In the genomic region with DNA sequence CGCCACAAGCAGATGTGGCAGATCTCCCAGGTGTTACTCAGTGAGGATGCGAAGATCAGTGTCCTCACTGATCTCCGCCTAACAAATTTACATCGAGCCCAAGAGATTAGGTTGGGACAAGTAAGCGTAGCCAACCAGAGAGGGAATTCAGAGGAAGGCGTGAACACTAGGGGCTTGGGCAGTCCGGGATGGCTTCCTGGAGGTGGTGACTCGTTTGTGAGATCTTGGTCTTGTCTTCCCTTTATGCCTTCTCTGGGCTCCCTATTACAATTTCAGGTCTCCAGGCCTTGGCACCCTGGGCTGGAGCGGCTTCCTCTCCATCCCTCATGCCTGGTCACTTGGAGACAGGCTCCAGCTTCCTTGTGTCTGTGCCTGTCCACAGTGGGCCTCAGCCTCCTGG, we compare ENCODE assay signal across 3 cellular contexts.
TF ChIP-seq lines count a peak whose summit lies in the region.

No MANE protein-coding gene starts in this region.

TF ChIP-seq in SK-N-SH, 30 proteins besides CTCF, POLR2A, EP300 and RAD21:
- TF ChIP-seq GATA2 (CRISPR knock-in tag; IDR thresholded peaks at IDR 0.05), result no peak
- no peak for TF ChIP-seq RXRA (IDR thresholded peaks at IDR 0.05; ENCODE audit: borderline replicate concordance, low read depth)
- TF ChIP-seq, protein P1, sequence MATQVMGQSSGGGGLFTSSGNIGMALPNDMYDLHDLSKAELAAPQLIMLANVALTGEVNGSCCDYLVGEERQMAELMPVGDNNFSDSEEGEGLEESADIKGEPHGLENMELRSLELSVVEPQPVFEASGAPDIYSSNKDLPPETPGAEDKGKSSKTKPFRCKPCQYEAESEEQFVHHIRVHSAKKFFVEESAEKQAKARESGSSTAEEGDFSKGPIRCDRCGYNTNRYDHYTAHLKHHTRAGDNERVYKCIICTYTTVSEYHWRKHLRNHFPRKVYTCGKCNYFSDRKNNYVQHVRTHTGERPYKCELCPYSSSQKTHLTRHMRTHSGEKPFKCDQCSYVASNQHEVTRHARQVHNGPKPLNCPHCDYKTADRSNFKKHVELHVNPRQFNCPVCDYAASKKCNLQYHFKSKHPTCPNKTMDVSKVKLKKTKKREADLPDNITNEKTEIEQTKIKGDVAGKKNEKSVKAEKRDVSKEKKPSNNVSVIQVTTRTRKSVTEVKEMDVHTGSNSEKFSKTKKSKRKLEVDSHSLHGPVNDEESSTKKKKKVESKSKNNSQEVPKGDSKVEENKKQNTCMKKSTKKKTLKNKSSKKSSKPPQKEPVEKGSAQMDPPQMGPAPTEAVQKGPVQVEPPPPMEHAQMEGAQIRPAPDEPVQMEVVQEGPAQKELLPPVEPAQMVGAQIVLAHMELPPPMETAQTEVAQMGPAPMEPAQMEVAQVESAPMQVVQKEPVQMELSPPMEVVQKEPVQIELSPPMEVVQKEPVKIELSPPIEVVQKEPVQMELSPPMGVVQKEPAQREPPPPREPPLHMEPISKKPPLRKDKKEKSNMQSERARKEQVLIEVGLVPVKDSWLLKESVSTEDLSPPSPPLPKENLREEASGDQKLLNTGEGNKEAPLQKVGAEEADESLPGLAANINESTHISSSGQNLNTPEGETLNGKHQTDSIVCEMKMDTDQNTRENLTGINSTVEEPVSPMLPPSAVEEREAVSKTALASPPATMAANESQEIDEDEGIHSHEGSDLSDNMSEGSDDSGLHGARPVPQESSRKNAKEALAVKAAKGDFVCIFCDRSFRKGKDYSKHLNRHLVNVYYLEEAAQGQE (IDR thresholded peaks at IDR 0.05; ENCODE audit: low read depth, low read length), result no peak
- TF ChIP-seq TAF1 (IDR thresholded peaks at IDR 0.05; ENCODE audit: borderline replicate concordance, low read depth, low read length), result no peak
- TF ChIP-seq, protein P2, sequence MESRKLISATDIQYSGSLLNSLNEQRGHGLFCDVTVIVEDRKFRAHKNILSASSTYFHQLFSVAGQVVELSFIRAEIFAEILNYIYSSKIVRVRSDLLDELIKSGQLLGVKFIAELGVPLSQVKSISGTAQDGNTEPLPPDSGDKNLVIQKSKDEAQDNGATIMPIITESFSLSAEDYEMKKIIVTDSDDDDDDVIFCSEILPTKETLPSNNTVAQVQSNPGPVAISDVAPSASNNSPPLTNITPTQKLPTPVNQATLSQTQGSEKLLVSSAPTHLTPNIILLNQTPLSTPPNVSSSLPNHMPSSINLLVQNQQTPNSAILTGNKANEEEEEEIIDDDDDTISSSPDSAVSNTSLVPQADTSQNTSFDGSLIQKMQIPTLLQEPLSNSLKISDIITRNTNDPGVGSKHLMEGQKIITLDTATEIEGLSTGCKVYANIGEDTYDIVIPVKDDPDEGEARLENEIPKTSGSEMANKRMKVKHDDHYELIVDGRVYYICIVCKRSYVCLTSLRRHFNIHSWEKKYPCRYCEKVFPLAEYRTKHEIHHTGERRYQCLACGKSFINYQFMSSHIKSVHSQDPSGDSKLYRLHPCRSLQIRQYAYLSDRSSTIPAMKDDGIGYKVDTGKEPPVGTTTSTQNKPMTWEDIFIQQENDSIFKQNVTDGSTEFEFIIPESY (IDR thresholded peaks at IDR 0.05; ENCODE audit: borderline replicate concordance, low read depth), result no peak
- TF ChIP-seq TCF12 (IDR thresholded peaks at IDR 0.05), result no peak

TF ChIP-seq in SK-N-SH treated with all-trans-retinoic acid at 6 μM for 48 hours, 23 proteins besides CTCF, POLR2A, EP300 and RAD21:
- TF ChIP-seq ZNF565 (CRISPR knock-in tag; conservative IDR thresholded peaks at IDR 0.05; ENCODE audit: low read depth) (no peak), TCF4 (CRISPR knock-in tag; IDR thresholded peaks at IDR 0.05; ENCODE audit: borderline replicate concordance) (no peak), GLIS3 (CRISPR knock-in tag; IDR thresholded peaks at IDR 0.05) (no peak), ZC3H10 (CRISPR knock-in tag; IDR thresholded peaks at IDR 0.05) (no peak), ZNF8 (CRISPR knock-in tag; IDR thresholded peaks at IDR 0.05) (no peak), ZNF70 (CRISPR knock-in tag; IDR thresholded peaks at IDR 0.05) (no peak)
- TF ChIP-seq, protein P3, sequence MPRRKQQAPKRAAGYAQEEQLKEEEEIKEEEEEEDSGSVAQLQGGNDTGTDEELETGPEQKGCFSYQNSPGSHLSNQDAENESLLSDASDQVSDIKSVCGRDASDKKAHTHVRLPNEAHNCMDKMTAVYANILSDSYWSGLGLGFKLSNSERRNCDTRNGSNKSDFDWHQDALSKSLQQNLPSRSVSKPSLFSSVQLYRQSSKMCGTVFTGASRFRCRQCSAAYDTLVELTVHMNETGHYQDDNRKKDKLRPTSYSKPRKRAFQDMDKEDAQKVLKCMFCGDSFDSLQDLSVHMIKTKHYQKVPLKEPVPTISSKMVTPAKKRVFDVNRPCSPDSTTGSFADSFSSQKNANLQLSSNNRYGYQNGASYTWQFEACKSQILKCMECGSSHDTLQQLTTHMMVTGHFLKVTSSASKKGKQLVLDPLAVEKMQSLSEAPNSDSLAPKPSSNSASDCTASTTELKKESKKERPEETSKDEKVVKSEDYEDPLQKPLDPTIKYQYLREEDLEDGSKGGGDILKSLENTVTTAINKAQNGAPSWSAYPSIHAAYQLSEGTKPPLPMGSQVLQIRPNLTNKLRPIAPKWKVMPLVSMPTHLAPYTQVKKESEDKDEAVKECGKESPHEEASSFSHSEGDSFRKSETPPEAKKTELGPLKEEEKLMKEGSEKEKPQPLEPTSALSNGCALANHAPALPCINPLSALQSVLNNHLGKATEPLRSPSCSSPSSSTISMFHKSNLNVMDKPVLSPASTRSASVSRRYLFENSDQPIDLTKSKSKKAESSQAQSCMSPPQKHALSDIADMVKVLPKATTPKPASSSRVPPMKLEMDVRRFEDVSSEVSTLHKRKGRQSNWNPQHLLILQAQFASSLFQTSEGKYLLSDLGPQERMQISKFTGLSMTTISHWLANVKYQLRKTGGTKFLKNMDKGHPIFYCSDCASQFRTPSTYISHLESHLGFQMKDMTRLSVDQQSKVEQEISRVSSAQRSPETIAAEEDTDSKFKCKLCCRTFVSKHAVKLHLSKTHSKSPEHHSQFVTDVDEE (CRISPR knock-in tag; IDR thresholded peaks at IDR 0.05), result no peak

TF ChIP-seq in H1, 55 proteins besides CTCF, POLR2A, EP300 and RAD21:
- TF ChIP-seq POLR2AphosphoS5 (IDR thresholded peaks at IDR 0.05; ENCODE audit: low read depth, low read length) (0 out of 2 replicates have a peak, but pooled peaks have one; percentile 18), SRF (IDR thresholded peaks at IDR 0.05; ENCODE audit: low read depth, low read length) (no peak), KDM1A (IDR thresholded peaks at IDR 0.05; ENCODE audit: borderline replicate concordance, low read length) (no peak), SP4 (IDR thresholded peaks at IDR 0.05; ENCODE audit: low read length) (no peak), TAF1 (IDR thresholded peaks at IDR 0.05; ENCODE audit: low read depth, low read length) (no peak), KDM5A (IDR thresholded peaks at IDR 0.05; ENCODE audit: low read length) (no peak), SIRT6 (IDR thresholded peaks at IDR 0.05; ENCODE audit: low read length) (no peak)
